ENCODE assay signal across 30 cellular contexts in the genomic region with DNA sequence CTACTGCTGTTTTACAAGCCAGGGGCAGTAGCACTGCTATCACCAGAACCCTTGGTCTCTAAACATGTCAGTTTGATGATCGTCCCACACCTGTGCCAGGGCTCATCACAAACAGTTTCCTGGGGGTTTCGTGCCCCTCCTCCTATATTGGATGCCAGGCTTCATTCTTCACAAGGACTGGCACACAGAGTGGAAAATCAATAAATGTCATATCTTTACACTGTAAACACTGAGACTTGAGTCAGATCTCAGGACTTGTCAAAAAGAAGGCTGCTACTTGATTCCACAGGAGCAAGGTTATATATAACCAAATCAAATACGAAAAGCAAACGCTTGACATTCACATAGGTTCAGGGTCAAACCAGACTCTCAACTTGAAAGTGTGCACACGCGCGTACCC. TPM values are rescaled to one million over a fixed set of nuclear protein-coding genes. Genes with fewer than 3 reads are reported as not detected.
"Had no signal": no experiment of that assay in that cellular context is flagged by ENCODE, and none has a peak within 500 bp of the region (broad histone marks: within the 10 kb centered on the region; RNA-seq: fewer than 3 reads in every experiment).

No MANE protein-coding gene starts in this region.

- H3K9me3 ChIP-seq: left lung, lower lobe of right lung, right atrium auricular region, stomach, testis, thyroid gland, transverse colon, upper lobe of left lung, vagina had no signal

- H3K27ac ChIP-seq: left lung, lower lobe of right lung, parathyroid adenoma, right atrium auricular region, skin epidermis, transverse colon, upper lobe of left lung, vagina had no signal

- H3K4me3 ChIP-seq: left lung, lower lobe of right lung, right atrium auricular region, skin epidermis, stomach, testis, thyroid gland, transverse colon, upper lobe of left lung, vagina had no signal

- H3K4me3 Mint-ChIP-seq: immature natural killer cell; naive thymus-derived CD8-positive, alpha-beta T cell; nephron; neural crest cell; stimulated activated naive B cell treated with anti-CD40 and anti-IgM and Interleukin-4, amounts not matched to agents 10 μg/mL and 1 μg/mL and 100 μg/mL, for 72 hours had no signal

- H3K4me1 ChIP-seq: left lung, lower lobe of right lung, parathyroid adenoma, right atrium auricular region, stomach, testis, thyroid gland, transverse colon, upper lobe of left lung, vagina had no signal

- ATAC-seq: left colon; left lung; lower lobe of right lung; naive thymus-derived CD8-positive, alpha-beta T cell; sciatic nerve; stimulated activated naive B cell treated with anti-CD40 and anti-IgM and Interleukin-4, amounts not matched to agents 10 μg/mL and 1 μg/mL and 100 μg/mL, for 72 hours; stimulated activated naive CD8-positive, alpha-beta T cell treated with anti-CD3 and anti-CD28 coated beads, Interleukin-15, Interleukin-2, amounts not matched to agents 100 U/mL and 50 U/mL, for 24 hours had no signal

- DNase-seq: hypothalamus; immature natural killer cell; kidney; left colon; left lung; lower lobe of right lung; mammary epithelial cell; mesenchymal stem cell; naive thymus-derived CD8-positive, alpha-beta T cell; nucleus accumbens; stimulated activated CD4-positive, alpha-beta T cell treated with anti-CD3 and anti-CD28 coated beads, Interleukin-12 subunit alpha, Interleukin-12 subunit beta, amount 100 ng/mL, for 4 hours; stimulated activated CD4-positive, alpha-beta T cell treated with anti-CD3 and anti-CD28 coated beads, Interleukin-15, amount 100 ng/mL, for 24 hours; stimulated activated CD4-positive, alpha-beta T cell treated with anti-CD3 and anti-CD28 coated beads, Interleukin-2, amount 100 ng/mL, for 24 hours; stimulated activated CD4-positive, alpha-beta T cell treated with anti-CD3 and anti-CD28 coated beads, Interleukin-4, amount 100 ng/mL, for 1 hour; stimulated activated naive B cell treated with anti-CD40 and anti-IgM and Interleukin-4, amounts not matched to agents 10 μg/mL and 1 μg/mL and 100 μg/mL, for 72 hours; stimulated activated naive CD8-positive, alpha-beta T cell treated with anti-CD3 and anti-CD28 coated beads, Interleukin-15, Interleukin-2, amounts not matched to agents 100 U/mL and 50 U/mL, for 24 hours; stomach; testis; transverse colon; upper lobe of left lung had no signal

- H3K4me1 Mint-ChIP-seq: immature natural killer cell, nephron had no signal

- H3K27me3 Mint-ChIP-seq: naive thymus-derived CD8-positive, alpha-beta T cell; stimulated activated naive B cell treated with anti-CD40 and anti-IgM and Interleukin-4, amounts not matched to agents 10 μg/mL and 1 μg/mL and 100 μg/mL, for 72 hours had no signal

- H3K27me3 ChIP-seq: left lung, right atrium auricular region, stomach, testis, thyroid gland, transverse colon, upper lobe of left lung, vagina had no signal

- H3K27ac Mint-ChIP-seq: immature natural killer cell, nephron had no signal

- H3K9me3 Mint-ChIP-seq: immature natural killer cell; naive thymus-derived CD8-positive, alpha-beta T cell; nephron; neural crest cell; stimulated activated naive B cell treated with anti-CD40 and anti-IgM and Interleukin-4, amounts not matched to agents 10 μg/mL and 1 μg/mL and 100 μg/mL, for 72 hours had no signal

RNA-seq across cellular contexts. Expression of gene CLEC18B, which starts 39.3 kb away (rescaled TPM):
- total RNA-seq: pulmonary artery endothelial cell, right atrium auricular region, urinary bladder had no signal
